Comparison of ENCODE assay signal across 22 cellular contexts in genomic region chr3:114329823-114330222, GRCh38. TPM values are rescaled to one million over a fixed set of nuclear protein-coding genes. Genes with fewer than 3 reads are reported as not detected.
DNase-seq lines count a peak whose midpoint lies in the region; ATAC-seq and TF ChIP-seq lines count a peak whose summit lies in the region.
"Had no signal": no experiment of that assay in that cellular context is flagged by ENCODE, and none has a peak within 500 bp of the region (broad histone marks: within the 10 kb centered on the region; RNA-seq: fewer than 3 reads in every experiment).

No MANE protein-coding gene starts in this region.

- no peak for DNase-seq in activated T-helper 2 cell treated with anti-CD3 and anti-CD28 coated beads, Interferon-gamma antibody, Interleukin-2, Interleukin-4, amounts not matched to agents 10 μg/mL and 5 μg/mL and 100 μg/mL, durations not matched to agents 14 hours and 24 hours and 36 hours (ENCODE audit: low spot score)
- DNase-seq in NCI-H226 (no peak), foreskin keratinocyte (no peak)
- DNase-seq: activated gamma-delta T cell; foreskin melanocyte; hippocampal formation; MG63; NCI-H1436 treated with DMSO at 0.1 percent for 48 hours; NCI-H524; nephron progenitor cell; RPMI8226; SK-N-SH; stimulated activated naive B cell treated with anti-CD40 and anti-IgM and Interleukin-4, amounts not matched to agents 10 μg/mL and 1 μg/mL and 100 μg/mL, for 72 hours; transverse colon had no signal

- no peak for TF ChIP-seq CTCF in foreskin keratinocyte (conservative IDR thresholded peaks at IDR 0.05)

- no peaks in the 10 kb centered on the region for H3K27me3 ChIP-seq in foreskin keratinocyte
- H3K27me3 ChIP-seq: MG63, transverse colon had no signal

- intact Hi-C loops in activated T-helper 2 cell treated with anti-CD3 and anti-CD28 coated beads, Interferon-gamma antibody, Interleukin-2, Interleukin-4, amounts not matched to agents 10 μg/mL and 5 μg/mL and 100 μg/mL, durations not matched to agents 14 hours and 24 hours and 36 hours (cut with micrococcal nuclease) = no loop called here

- H3K4me3 Mint-ChIP-seq in activated T-helper 2 cell treated with anti-CD3 and anti-CD28 coated beads, Interferon-gamma antibody, Interleukin-2, Interleukin-4, amounts not matched to agents 10 μg/mL and 5 μg/mL and 100 μg/mL, durations not matched to agents 14 hours and 24 hours and 36 hours (ENCODE audit: low read depth) = no peak overlapping the region
- H3K4me3 Mint-ChIP-seq: nephron progenitor cell; stimulated activated naive B cell treated with anti-CD40 and anti-IgM and Interleukin-4, amounts not matched to agents 10 μg/mL and 1 μg/mL and 100 μg/mL, for 72 hours; T-helper 2 cell treated with Interferon-gamma antibody and Interleukin-4, amounts not matched to agents 5 μg/mL and 100 μg/mL, for 36 hours had no signal

- peaks cover 13% of the 10 kb centered on the region for H3K9me3 Mint-ChIP-seq in activated T-helper 2 cell treated with anti-CD3 and anti-CD28 coated beads, Interferon-gamma antibody, Interleukin-2, Interleukin-4, amounts not matched to agents 10 μg/mL and 5 μg/mL and 100 μg/mL, durations not matched to agents 14 hours and 24 hours and 36 hours
- H3K9me3 Mint-ChIP-seq: T-helper 2 cell treated with Interferon-gamma antibody and Interleukin-4, amounts not matched to agents 5 μg/mL and 100 μg/mL, for 36 hours had no signal

- ATAC-seq in GM18520 (IDR thresholded peaks at IDR 0.05; ENCODE audit: unreplicated experiment) (peak; percentile 44), GM18907 (IDR thresholded peaks at IDR 0.05; ENCODE audit: unreplicated experiment) (peak; percentile 31), HG02870 (IDR thresholded peaks at IDR 0.05; ENCODE audit: unreplicated experiment) (peak; percentile 61), GM21723 (IDR thresholded peaks at IDR 0.05; ENCODE audit: unreplicated experiment) (no peak), foreskin keratinocyte (no peak)
- ATAC-seq: stimulated activated naive B cell treated with anti-CD40 and anti-IgM and Interleukin-4, amounts not matched to agents 10 μg/mL and 1 μg/mL and 100 μg/mL, for 72 hours had no signal

- peaks cover 20% of the 10 kb centered on the region for H3K36me3 Mint-ChIP-seq in activated T-helper 2 cell treated with anti-CD3 and anti-CD28 coated beads, Interferon-gamma antibody, Interleukin-2, Interleukin-4, amounts not matched to agents 10 μg/mL and 5 μg/mL and 100 μg/mL, durations not matched to agents 14 hours and 24 hours and 36 hours (ENCODE audit: low read depth)

- H3K27ac ChIP-seq in foreskin keratinocyte = no peak overlapping the region
- H3K27ac ChIP-seq: transverse colon had no signal

- no peaks in the 10 kb centered on the region for H3K27me3 Mint-ChIP-seq in activated T-helper 2 cell treated with anti-CD3 and anti-CD28 coated beads, Interferon-gamma antibody, Interleukin-2, Interleukin-4, amounts not matched to agents 10 μg/mL and 5 μg/mL and 100 μg/mL, durations not matched to agents 14 hours and 24 hours and 36 hours (ENCODE audit: low read depth)
- H3K27me3 Mint-ChIP-seq: stimulated activated naive B cell treated with anti-CD40 and anti-IgM and Interleukin-4, amounts not matched to agents 10 μg/mL and 1 μg/mL and 100 μg/mL, for 72 hours had no signal

- H3K4me1 ChIP-seq in foreskin keratinocyte = no peaks in the 10 kb centered on the region
- H3K4me1 ChIP-seq: transverse colon had no signal

- H3K27ac Mint-ChIP-seq in activated T-helper 2 cell treated with anti-CD3 and anti-CD28 coated beads, Interferon-gamma antibody, Interleukin-2, Interleukin-4, amounts not matched to agents 10 μg/mL and 5 μg/mL and 100 μg/mL, durations not matched to agents 14 hours and 24 hours and 36 hours = peak overlapping the region; percentile 72
- H3K27ac Mint-ChIP-seq: nephron progenitor cell; T-helper 2 cell treated with Interferon-gamma antibody and Interleukin-4, amounts not matched to agents 5 μg/mL and 100 μg/mL, for 36 hours had no signal

- peaks cover 69% of the 10 kb centered on the region for H3K4me1 Mint-ChIP-seq in activated T-helper 2 cell treated with anti-CD3 and anti-CD28 coated beads, Interferon-gamma antibody, Interleukin-2, Interleukin-4, amounts not matched to agents 10 μg/mL and 5 μg/mL and 100 μg/mL, durations not matched to agents 14 hours and 24 hours and 36 hours (ENCODE audit: low read depth)
- H3K4me1 Mint-ChIP-seq: nephron progenitor cell had no signal

RNA-seq across cellular contexts. Expression of gene TIGIT, which starts 36.0 kb away (rescaled TPM):
- 6.3 and 6.7 TPM in 2 replicates for total RNA-seq in activated T-helper 2 cell treated with anti-CD3 and anti-CD28 coated beads, Interferon-gamma antibody, Interleukin-2, Interleukin-4, amounts not matched to agents 10 μg/mL and 5 μg/mL and 100 μg/mL, durations not matched to agents 14 hours and 24 hours and 36 hours
- total RNA-seq in foreskin keratinocyte = not detected in 2 replicates
- polyA plus RNA-seq in foreskin keratinocyte = not detected in 2 replicates
- total RNA-seq: astrocyte, epithelial cell of proximal tubule, H1 had no signal
- polyA plus RNA-seq: SK-N-SH had no signal

Comparison
In these comparisons a context has a peak if more than half of its experiments do, and no peak if none do; other contexts are left out.
1. ATAC-seq: peak in GM18520 (single experiment), GM18907 (single experiment) and HG02870 (single experiment); none in GM21723 (single experiment) and foreskin keratinocyte (single experiment).